ENCODE assay signal across 20 cellular contexts in the genomic region with DNA sequence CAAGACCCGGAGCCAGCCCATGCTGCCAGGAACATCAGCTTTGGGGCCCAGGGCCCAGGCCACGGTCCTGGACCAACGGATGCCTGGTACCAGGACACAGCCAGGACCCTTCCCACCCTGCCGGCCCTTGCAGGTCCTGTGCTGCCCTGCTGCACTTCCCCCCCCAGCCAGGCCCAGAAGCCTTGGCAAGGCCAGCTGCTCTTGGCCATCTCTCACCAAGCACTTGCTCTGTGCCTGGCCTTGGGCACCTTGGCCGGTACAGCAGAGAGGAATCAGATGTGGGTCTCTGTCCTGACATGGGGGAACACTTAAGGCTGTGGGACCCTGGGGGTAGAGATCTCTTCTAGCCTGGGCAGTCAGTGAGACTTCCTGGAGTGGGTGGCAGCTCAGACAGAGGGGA. TPM values are rescaled to one million over a fixed set of nuclear protein-coding genes. Genes with fewer than 3 reads are reported as not detected.
DNase-seq lines count a peak whose midpoint lies in the region; ATAC-seq and TF ChIP-seq lines count a peak whose summit lies in the region.
"Had no signal": no experiment of that assay in that cellular context is flagged by ENCODE, and none has a peak within 500 bp of the region (broad histone marks: within the 10 kb centered on the region; RNA-seq: fewer than 3 reads in every experiment).

No MANE protein-coding gene starts in this region.

- H3K9me3 ChIP-seq in BLaER1 treated with 17β-estradiol and CSF1 and Interleukin-3, amounts not matched to agents 10 nM and 100 nM (replicated peaks in 1 of 11): no peaks in the 10 kb centered on the region
- H3K9me3 ChIP-seq in NT2/D1 (ENCODE audit: insufficient read depth, low read length) (no peaks in the 10 kb centered on the region), right cardiac atrium (ENCODE audit: control insufficient read depth, low read length) (no peaks in the 10 kb centered on the region)
- H3K9me3 ChIP-seq: BE2C, gastroesophageal sphincter, pancreas, spleen had no signal

- no peaks in the 10 kb centered on the region for H3K27me3 Mint-ChIP-seq in brain
- H3K27me3 Mint-ChIP-seq in nephron progenitor cell (ENCODE audit: low read depth, poor library complexity): no peaks in the 10 kb centered on the region

- no peak overlapping the region for H3K4me3 ChIP-seq in BLaER1 treated with 17β-estradiol and CSF1 and Interleukin-3, amounts not matched to agents 10 nM and 100 nM
- H3K4me3 ChIP-seq in NT2/D1 (ENCODE audit: insufficient read length, low read depth): no peak overlapping the region
- H3K4me3 ChIP-seq in right cardiac atrium (ENCODE audit: low read length): no peak overlapping the region
- H3K4me3 ChIP-seq: gastroesophageal sphincter, pancreas, PC-9, spleen had no signal

- no peak overlapping the region for H3K4me3 Mint-ChIP-seq in brain
- H3K4me3 Mint-ChIP-seq in nephron progenitor cell: no peak overlapping the region
- H3K4me3 Mint-ChIP-seq: HFFc6 had no signal

- no peaks in the 10 kb centered on the region for H3K36me3 Mint-ChIP-seq in brain
- H3K36me3 Mint-ChIP-seq in nephron progenitor cell (ENCODE audit: low read depth): no peaks in the 10 kb centered on the region

- peaks cover 0 to 97% (median 39%) of the 10 kb centered on the region in 11 experiments; a peak in 17 of 22 replicates for H4K20me1 ChIP-seq in BLaER1 treated with 17β-estradiol and CSF1 and Interleukin-3, amounts not matched to agents 10 nM and 100 nM

- intact Hi-C loops in right cardiac atrium (cut with DNase I): no loop called here

- TF ChIP-seq CTCF in brain (conservative IDR thresholded peaks at IDR 0.05): no peak
- TF ChIP-seq CTCF in nephron progenitor cell (IDR thresholded peaks at IDR 0.05): no peak

- H3K9me3 Mint-ChIP-seq in brain (no peaks in the 10 kb centered on the region), nephron progenitor cell (no peaks in the 10 kb centered on the region)
- H3K9me3 Mint-ChIP-seq: HFFc6 had no signal

- H3K36me3 ChIP-seq in BLaER1 treated with 17β-estradiol and CSF1 and Interleukin-3, amounts not matched to agents 10 nM and 100 nM: peaks cover 0 to 28% (median 7%) of the 10 kb centered on the region in 11 experiments; a peak in 11 of 22 replicates
- peaks cover 5% of the 10 kb centered on the region for H3K36me3 ChIP-seq in NT2/D1 (ENCODE audit: insufficient read depth, insufficient read length, low read length)
- H3K36me3 ChIP-seq: BE2C, gastroesophageal sphincter, pancreas had no signal

- H3K4me1 Mint-ChIP-seq in brain (peaks cover 69% of the 10 kb centered on the region), nephron progenitor cell (peaks cover 81% of the 10 kb centered on the region)

- DNase-seq in NT2/D1 (ENCODE audit: low read depth, low spot score): no peak
- no peak for DNase-seq in nephron progenitor cell
- no peak for DNase-seq in UCSD-AML1 (lab: John Stamatoyannopoulos, UW; ENCODE audit: unreplicated experiment)
- DNase-seq in right cardiac atrium: no peak
- DNase-seq: activated CD4-positive, CD25-positive, alpha-beta regulatory T cell treated with anti-CD3 and anti-CD28 coated beads, Interleukin-2, amount 50 U/mL, for 72 hours; activated gamma-delta T cell; BE2C; central memory CD4-positive, alpha-beta T cell; HFFc6; mammary epithelial cell; NCI-H187; NCI-H526; pancreas; PC-9; spleen had no signal

- peak overlapping the region; percentile 64 to 99 (median 98) for H3K4me2 ChIP-seq in BLaER1 treated with 17β-estradiol and CSF1 and Interleukin-3, amounts not matched to agents 10 nM and 100 nM
- H3K4me2 ChIP-seq: PC-9 had no signal

- peak overlapping the region in 9 of 11 experiments; percentile 13 to 84 (median 51); a peak in 16 of 22 replicates for H3K9ac ChIP-seq in BLaER1 treated with 17β-estradiol and CSF1 and Interleukin-3, amounts not matched to agents 10 nM and 100 nM
- peak overlapping the region; percentile 3 for H3K9ac ChIP-seq in NT2/D1 (ENCODE audit: insufficient read length, low read depth)

- H3K27ac ChIP-seq in BLaER1 treated with 17β-estradiol and CSF1 and Interleukin-3, amounts not matched to agents 10 nM and 100 nM: peak overlapping the region in 9 of 11 experiments; percentile 30 to 98 (median 53); a peak in 18 of 22 replicates
- H3K27ac ChIP-seq in right cardiac atrium (ENCODE audit: low read length): no peak overlapping the region
- H3K27ac ChIP-seq: pancreas, PC-9 had no signal

- H3K27ac Mint-ChIP-seq in brain: peak overlapping the region in 3 of 5 experiments; percentile 31 to 69 (median 32)
- H3K27ac Mint-ChIP-seq in nephron progenitor cell: peak overlapping the region; percentile 80
- H3K27ac Mint-ChIP-seq: HFFc6 had no signal

- ATAC-seq in GM19467 (IDR thresholded peaks at IDR 0.05; ENCODE audit: unreplicated experiment): no peak
- no peak for ATAC-seq in HG03571 (IDR thresholded peaks at IDR 0.05; ENCODE audit: unreplicated experiment)
- ATAC-seq in right cardiac atrium: no peak
- ATAC-seq: gastroesophageal sphincter, pancreas had no signal

- WGBS in right cardiac atrium: 78% methylated on average over 5 of the region's 5 CpGs

- H3K27me3 ChIP-seq in BLaER1 treated with 17β-estradiol and CSF1 and Interleukin-3, amounts not matched to agents 10 nM and 100 nM: no peaks in the 10 kb centered on the region
- no peaks in the 10 kb centered on the region for H3K27me3 ChIP-seq in NT2/D1 (ENCODE audit: insufficient read depth, insufficient read length)
- H3K27me3 ChIP-seq in right cardiac atrium (ENCODE audit: control insufficient read depth, insufficient read depth): no peaks in the 10 kb centered on the region
- H3K27me3 ChIP-seq: BE2C, gastroesophageal sphincter, pancreas, spleen had no signal

- peaks cover 72 to 96% (median 91%) of the 10 kb centered on the region in 10 experiments for H3K4me1 ChIP-seq in BLaER1 treated with 17β-estradiol and CSF1 and Interleukin-3, amounts not matched to agents 10 nM and 100 nM
- H3K4me1 ChIP-seq in NT2/D1 (ENCODE audit: insufficient read depth, insufficient read length): peaks cover 56% of the 10 kb centered on the region
- H3K4me1 ChIP-seq in right cardiac atrium (ENCODE audit: control insufficient read depth, insufficient read depth, low read length): no peaks in the 10 kb centered on the region
- H3K4me1 ChIP-seq: BE2C, pancreas had no signal

RNA-seq across cellular contexts. Expression of a gene that starts 28.9 kb away (rescaled TPM):
- 145 TPM for polyA plus RNA-seq in brain (ENCODE audit: insufficient read depth, low read depth, low replicate concordance)
- 10 to 100 TPM in 3 of 4 donors, 1 to 10 TPM in 1; 6.6 to 12.0 (median 10.4) TPM for total RNA-seq in right cardiac atrium
- 5.9 TPM for polyA plus RNA-seq in right cardiac atrium

Comparison
In these comparisons a context has a peak if more than half of its experiments do, and no peak if none do; other contexts are left out.
1. RNA of a gene that starts 28.9 kb away (polyA plus RNA-seq): 145 TPM in brain (single experiment); 5.9 TPM in right cardiac atrium (single experiment); every median in the first group is over 10 times any median in the second.